Comparison of ENCODE assay signal across 8 cellular contexts in genomic region chr2:64063924-64064331, GRCh38. TPM values are rescaled to one million over a fixed set of nuclear protein-coding genes. Genes with fewer than 3 reads are reported as not detected.
DNase-seq lines count a peak whose midpoint lies in the region; ATAC-seq and TF ChIP-seq lines count a peak whose summit lies in the region.

No MANE protein-coding gene starts in this region.

- no peak overlapping the region for H3K56ac ChIP-seq in IMR-90 (ENCODE audit: extremely low read depth, insufficient read depth, low read length)

- in situ Hi-C loops in IMR-90 (cut with MboI; ENCODE audit: low sequenced_read_pairs): no loop called here

- H3K18ac ChIP-seq in IMR-90 (ENCODE audit: low read depth, low read length): peak overlapping the region; percentile 39; the same call in 1 of the 2 replicates

- CTCF ChIA-PET in IMR-90 (lab: Yijun Ruan, JAX): no interaction called here

- peak overlapping the region; percentile 87 for H2AFZ ChIP-seq in IMR-90 (replicated peaks; ENCODE audit: low read length, poor library complexity)

- no peak overlapping the region for H3K4me3 ChIP-seq in IMR-90 (ENCODE audit: insufficient read depth, low read depth, low read length)

- no peak overlapping the region for H3K27ac ChIP-seq in IMR-90 (ENCODE audit: insufficient read depth, low read length)

- H2BK120ac ChIP-seq in IMR-90 (ENCODE audit: low read depth, low read length): peak overlapping the region; percentile 38; the same call in 1 of the 2 replicates

- H4K91ac ChIP-seq in IMR-90 (ENCODE audit: insufficient read depth, low read depth, low read length): no peak overlapping the region; the same call in 1 of the 2 replicates

- no peaks in the 10 kb centered on the region for H3K9me3 Mint-ChIP-seq in activated T-helper 2 cell treated with anti-CD3 and anti-CD28 coated beads, Interferon-gamma antibody, Interleukin-2, Interleukin-4, amounts not matched to agents 10 μg/mL and 5 μg/mL and 100 μg/mL, durations not matched to agents 14 hours and 24 hours and 36 hours
- H3K9me3 Mint-ChIP-seq in stimulated activated naive CD8-positive, alpha-beta T cell treated with anti-CD3 and anti-CD28 coated beads, Interleukin-15, amount 100 ng/mL, for 72 hours: peaks cover 0 to 3% of the 10 kb centered on the region in 2 donors

- H3K4ac ChIP-seq in IMR-90 (ENCODE audit: low read depth, low read length): peak overlapping the region; percentile 64; the same call in 1 of the 2 replicates

- no peaks in the 10 kb centered on the region for H3K79me1 ChIP-seq in IMR-90 (ENCODE audit: low read depth in 1 of 2, low read length in 2 of 2)

- no peak overlapping the region for H3K23ac ChIP-seq in IMR-90 (ENCODE audit: low read depth, low read length)

- H3K9ac ChIP-seq in IMR-90 (ENCODE audit: low read depth, low read length): no peak overlapping the region

- H4K8ac ChIP-seq in IMR-90 (ENCODE audit: low read depth in 2 of 2, low read length in 2 of 2): peak overlapping the region in 1 of 2 experiments; percentile 82; a peak in 2 of 4 replicates

- no peak overlapping the region for H2AK9ac ChIP-seq in IMR-90 (replicated peaks; ENCODE audit: low read depth, low read length, poor library complexity)

- no peak for TF ChIP-seq RAD21 in IMR-90 (IDR thresholded peaks at IDR 0.05; ENCODE audit: low read length)

- H4K20me1 ChIP-seq in IMR-90 (ENCODE audit: insufficient read depth, low read length): no peaks in the 10 kb centered on the region

- peak overlapping the region; percentile 30 for H3K27ac Mint-ChIP-seq in activated T-helper 2 cell treated with anti-CD3 and anti-CD28 coated beads, Interferon-gamma antibody, Interleukin-2, Interleukin-4, amounts not matched to agents 10 μg/mL and 5 μg/mL and 100 μg/mL, durations not matched to agents 14 hours and 24 hours and 36 hours
- peak overlapping the region; percentile 10 to 54 for H3K27ac Mint-ChIP-seq in stimulated activated naive CD8-positive, alpha-beta T cell treated with anti-CD3 and anti-CD28 coated beads, Interleukin-15, amount 100 ng/mL, for 72 hours

- intact Hi-C loops in IMR-90 (cut with micrococcal nuclease): no loop called here
- intact Hi-C loops in activated T-helper 2 cell treated with anti-CD3 and anti-CD28 coated beads, Interferon-gamma antibody, Interleukin-2, Interleukin-4, amounts not matched to agents 10 μg/mL and 5 μg/mL and 100 μg/mL, durations not matched to agents 14 hours and 24 hours and 36 hours (cut with micrococcal nuclease): loop anchor here (2.0 kb wide), 1 partner anchor 27 kb away; no protein-coding TSS in a partner anchor

- no peak overlapping the region for H2BK15ac ChIP-seq in IMR-90 (ENCODE audit: low read depth, low read length)

- WGBS in IMR-90 (ENCODE audit: extremely low coverage in 2 of 2, insufficient read length in 1 of 2), 2 experiments: 47% methylated on average over 2 of the region's 4 CpGs; no CpG with 5 or more reads in 1 of the 2 experiments

- peak overlapping the region; percentile 46 for H3K14ac ChIP-seq in IMR-90 (replicated peaks; ENCODE audit: low read depth, low read length)

- no peaks in the 10 kb centered on the region for H3K9me3 ChIP-seq in IMR-90 (ENCODE audit: control insufficient read depth, insufficient read depth, low read length)

- peaks cover 8% of the 10 kb centered on the region; the same call in 1 of the 2 replicates for H3K4me1 ChIP-seq in IMR-90 (ENCODE audit: control insufficient read depth, insufficient read depth, low read length)

- no peak overlapping the region; the same call in 1 of the 2 replicates for H2BK20ac ChIP-seq in IMR-90 (ENCODE audit: low read depth, low read length)

- no peak overlapping the region for H3K4me3 Mint-ChIP-seq in activated T-helper 2 cell treated with anti-CD3 and anti-CD28 coated beads, Interferon-gamma antibody, Interleukin-2, Interleukin-4, amounts not matched to agents 10 μg/mL and 5 μg/mL and 100 μg/mL, durations not matched to agents 14 hours and 24 hours and 36 hours (ENCODE audit: low read depth)
- no peak overlapping the region for H3K4me3 Mint-ChIP-seq in stimulated activated naive CD8-positive, alpha-beta T cell treated with anti-CD3 and anti-CD28 coated beads, Interleukin-15, amount 100 ng/mL, for 72 hours

- peaks cover 24% of the 10 kb centered on the region for H3K4me1 Mint-ChIP-seq in activated T-helper 2 cell treated with anti-CD3 and anti-CD28 coated beads, Interferon-gamma antibody, Interleukin-2, Interleukin-4, amounts not matched to agents 10 μg/mL and 5 μg/mL and 100 μg/mL, durations not matched to agents 14 hours and 24 hours and 36 hours (ENCODE audit: low read depth)
- H3K4me1 Mint-ChIP-seq in stimulated activated naive CD8-positive, alpha-beta T cell treated with anti-CD3 and anti-CD28 coated beads, Interleukin-15, amount 100 ng/mL, for 72 hours: peaks cover 30% of the 10 kb centered on the region

- H2AK5ac ChIP-seq in IMR-90 (ENCODE audit: low read depth, low read length): 0 out of 2 replicates have a peak overlapping the region, but pooled peaks have one; percentile 18

- no peaks in the 10 kb centered on the region for H3K27me3 ChIP-seq in IMR-90 (ENCODE audit: control insufficient read depth, insufficient read depth, low read length)

- BruUV-seq in IMR-90 (replicated peaks; lab: Mats Ljungman, UMichigan): no TSS peak

- POLR2A ChIA-PET in IMR-90 (lab: Charles Lee; ENCODE audit: unreplicated experiment): no interaction called here

- H3K9me1 ChIP-seq in IMR-90 (ENCODE audit: insufficient read depth, low read length): peaks cover 7% of the 10 kb centered on the region; the same call in 1 of the 2 replicates

- peak overlapping the region; percentile 49 for H4K5ac ChIP-seq in IMR-90 (ENCODE audit: low read depth, low read length)

- no peaks in the 10 kb centered on the region for H3K36me3 ChIP-seq in IMR-90 (ENCODE audit: control insufficient read depth, insufficient read depth, low read length)

- peak overlapping the region; percentile 61 for H2BK5ac ChIP-seq in IMR-90 (ENCODE audit: low read depth, low read length, poor library complexity, severe bottlenecking)

- H3K27me3 Mint-ChIP-seq in activated T-helper 2 cell treated with anti-CD3 and anti-CD28 coated beads, Interferon-gamma antibody, Interleukin-2, Interleukin-4, amounts not matched to agents 10 μg/mL and 5 μg/mL and 100 μg/mL, durations not matched to agents 14 hours and 24 hours and 36 hours (ENCODE audit: low read depth): no peaks in the 10 kb centered on the region
- no peaks in the 10 kb centered on the region for H3K27me3 Mint-ChIP-seq in stimulated activated naive CD8-positive, alpha-beta T cell treated with anti-CD3 and anti-CD28 coated beads, Interleukin-15, amount 100 ng/mL, for 72 hours

- ATAC-seq in IMR-90 (ENCODE audit: low read depth): peak; percentile 60
- no peak for ATAC-seq in stimulated activated naive CD8-positive, alpha-beta T cell treated with anti-CD3 and anti-CD28 coated beads, Interleukin-15, amount 100 ng/mL, for 72 hours
- no peak for ATAC-seq in HG02763 (IDR thresholded peaks at IDR 0.05; ENCODE audit: unreplicated experiment)
- ATAC-seq in GM21717 (IDR thresholded peaks at IDR 0.05; ENCODE audit: unreplicated experiment): no peak

- H3K4me2 ChIP-seq in IMR-90 (ENCODE audit: low read depth, low read length): no peak overlapping the region

- no peak for TF ChIP-seq POLR2A in IMR-90 (IDR thresholded peaks at IDR 0.05; ENCODE audit: low read depth, low read length)

- dilution Hi-C loops in IMR-90 (cut with HindIII; ENCODE audit: low sequenced_read_pairs, unreplicated experiment): loop anchor here (25.0 kb wide), 1 partner anchor 248 kb away; no protein-coding TSS in a partner anchor

- DNase-seq in IMR-90: peak; percentile 82
- no peak for DNase-seq in activated T-helper 2 cell treated with anti-CD3 and anti-CD28 coated beads, Interferon-gamma antibody, Interleukin-2, Interleukin-4, amounts not matched to agents 10 μg/mL and 5 μg/mL and 100 μg/mL, durations not matched to agents 14 hours and 24 hours and 36 hours (ENCODE audit: low spot score)
- DNase-seq in hepatic stellate cell (ENCODE audit: low spot score): peak; percentile 13
- no peak for DNase-seq in stimulated activated naive CD8-positive, alpha-beta T cell treated with anti-CD3 and anti-CD28 coated beads, Interleukin-15, amount 100 ng/mL, for 72 hours
- no peak for DNase-seq in activated CD4-positive, alpha-beta T cell treated with anti-CD3 and anti-CD28 coated beads for 4 hours
- DNase-seq in HT-29 (ENCODE audit: low spot score): no peak

- no peak for TF ChIP-seq CTCF in IMR-90 (conservative IDR thresholded peaks at IDR 0.05; ENCODE audit: low read depth, low read length)

- H3K36me3 Mint-ChIP-seq in activated T-helper 2 cell treated with anti-CD3 and anti-CD28 coated beads, Interferon-gamma antibody, Interleukin-2, Interleukin-4, amounts not matched to agents 10 μg/mL and 5 μg/mL and 100 μg/mL, durations not matched to agents 14 hours and 24 hours and 36 hours (ENCODE audit: low read depth): no peaks in the 10 kb centered on the region

TF ChIP-seq in IMR-90, 13 proteins besides CTCF, POLR2A, EP300 and RAD21:
- TF ChIP-seq CEBPB (IDR thresholded peaks at IDR 0.05; ENCODE audit: low read depth, low read length): no peak

RNA-seq across cellular contexts. Expression of gene VPS54, which starts 44.7 kb away (rescaled TPM):
- total RNA-seq in IMR-90 (2012; rRNA removed): 18.1 and 23.3 TPM in 2 replicates
- polyA plus RNA-seq in IMR-90 (2012; rRNA removed): 5.2 and 7.1 TPM in 2 replicates
- 0.90 and 1.1 TPM in 2 replicates for polyA plus RNA-seq in IMR-90 (2012; cell fraction: cytosol; rRNA removed)
- polyA plus RNA-seq in IMR-90 (2012; cell fraction: nucleus; rRNA removed; ENCODE audit: low replicate concordance): 1.6 and 15.7 TPM in 2 replicates
- 15.9 and 16.0 TPM in 2 replicates for total RNA-seq in activated T-helper 2 cell treated with anti-CD3 and anti-CD28 coated beads, Interferon-gamma antibody, Interleukin-2, Interleukin-4, amounts not matched to agents 10 μg/mL and 5 μg/mL and 100 μg/mL, durations not matched to agents 14 hours and 24 hours and 36 hours
- 8.5 and 10.6 TPM in 2 replicates for total RNA-seq in HT-29 (2014; rRNA removed; shearing (Covaris generic))

Comparison
In these comparisons a context has a peak if more than half of its experiments do, and no peak if none do; other contexts are left out.
1. DNase-seq: peak in IMR-90 (single experiment) and hepatic stellate cell (single experiment); none in activated T-helper 2 cell treated with anti-CD3 and anti-CD28 coated beads, Interferon-gamma antibody, Interleukin-2, Interleukin-4, amounts not matched to agents 10 μg/mL and 5 μg/mL and 100 μg/mL, durations not matched to agents 14 hours and 24 hours and 36 hours (single experiment), stimulated activated naive CD8-positive, alpha-beta T cell treated with anti-CD3 and anti-CD28 coated beads, Interleukin-15, amount 100 ng/mL, for 72 hours (0 of 2), activated CD4-positive, alpha-beta T cell treated with anti-CD3 and anti-CD28 coated beads for 4 hours (0 of 2) and HT-29 (single experiment).